Comparison of ENCODE assay signal across 1 cellular context in the genomic region with DNA sequence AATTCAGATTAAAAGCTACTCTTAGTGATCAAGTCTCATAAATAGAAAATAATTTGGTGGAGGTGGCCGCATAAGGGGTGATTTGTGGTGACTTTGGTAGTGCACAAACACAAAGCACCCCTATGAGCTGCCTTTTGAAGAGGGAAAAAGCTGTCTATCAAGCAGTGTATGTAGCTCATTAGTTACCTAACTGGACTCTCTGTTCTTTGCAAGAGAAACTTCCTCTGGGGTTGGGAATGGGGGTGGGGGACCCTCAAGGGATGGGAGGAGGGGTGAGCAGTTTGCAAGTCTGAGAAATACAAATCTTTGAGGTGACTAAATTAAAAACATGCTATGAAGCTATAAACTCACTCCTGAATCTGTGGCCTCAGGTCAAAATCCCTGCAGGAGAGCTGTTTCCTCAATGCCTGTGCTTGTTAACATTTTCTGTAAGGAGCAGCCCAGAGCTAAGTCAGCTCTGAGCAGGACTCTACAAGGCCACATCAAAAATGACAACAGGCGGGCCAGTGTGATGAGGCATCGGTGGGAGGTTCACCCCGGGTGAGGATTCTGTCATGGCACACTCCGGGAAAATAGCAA.
TF ChIP-seq lines count a peak whose summit lies in the region.

No MANE protein-coding gene starts in this region.

TF ChIP-seq in IMR-90, 13 proteins besides CTCF, POLR2A, EP300 and RAD21:
- no peak for TF ChIP-seq BHLHE40 (IDR thresholded peaks at IDR 0.05; ENCODE audit: low read depth, low read length)
- TF ChIP-seq, protein P1, sequence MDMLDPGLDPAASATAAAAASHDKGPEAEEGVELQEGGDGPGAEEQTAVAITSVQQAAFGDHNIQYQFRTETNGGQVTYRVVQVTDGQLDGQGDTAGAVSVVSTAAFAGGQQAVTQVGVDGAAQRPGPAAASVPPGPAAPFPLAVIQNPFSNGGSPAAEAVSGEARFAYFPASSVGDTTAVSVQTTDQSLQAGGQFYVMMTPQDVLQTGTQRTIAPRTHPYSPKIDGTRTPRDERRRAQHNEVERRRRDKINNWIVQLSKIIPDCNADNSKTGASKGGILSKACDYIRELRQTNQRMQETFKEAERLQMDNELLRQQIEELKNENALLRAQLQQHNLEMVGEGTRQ (IDR thresholded peaks at IDR 0.05; ENCODE audit: low read depth, low read length): no peak
- no peak for TF ChIP-seq CHD1 (IDR thresholded peaks at IDR 0.05; ENCODE audit: low read depth, low read length)
- TF ChIP-seq NFE2L2 (IDR thresholded peaks at IDR 0.05; ENCODE audit: low read depth, low read length): no peak
- TF ChIP-seq MAZ (IDR thresholded peaks at IDR 0.05; ENCODE audit: borderline replicate concordance, low read depth, low read length): no peak
